ENCODE assay signal across 2 cellular contexts in the genomic region with DNA sequence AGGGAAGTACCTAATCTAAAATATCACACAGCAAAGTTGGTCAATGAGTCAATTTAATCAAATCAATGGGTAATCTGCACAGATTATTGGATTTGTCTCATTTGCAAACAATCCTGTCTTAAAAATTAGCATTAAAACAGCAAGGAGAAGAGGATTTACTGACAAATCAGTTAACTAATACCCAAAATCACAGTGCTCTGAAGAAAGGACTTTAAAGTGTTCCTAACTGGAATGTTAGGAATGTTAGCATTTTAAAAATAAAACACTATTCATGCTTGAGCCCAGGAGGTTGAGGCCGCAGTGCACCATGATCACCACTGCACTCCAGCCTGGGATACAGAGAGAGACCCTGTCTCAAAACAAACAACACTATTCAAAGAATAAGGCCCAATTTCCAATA.
TF ChIP-seq lines count a peak whose summit lies in the region.

No MANE protein-coding gene starts in this region.

TF ChIP-seq in SK-N-SH treated with all-trans-retinoic acid at 6 μM for 48 hours, 23 proteins besides CTCF, POLR2A, EP300 and RAD21 (continued from another document):
- no peak for TF ChIP-seq PPARA (CRISPR knock-in tag; IDR thresholded peaks at IDR 0.05; ENCODE audit: borderline replicate concordance)
- no peak for TF ChIP-seq ESRRG (CRISPR knock-in tag; IDR thresholded peaks at IDR 0.05)
- no peak for TF ChIP-seq OSR1 (CRISPR knock-in tag; IDR thresholded peaks at IDR 0.05)
- TF ChIP-seq GLIS3 (CRISPR knock-in tag; IDR thresholded peaks at IDR 0.05), result no peak
- TF ChIP-seq, protein P1, sequence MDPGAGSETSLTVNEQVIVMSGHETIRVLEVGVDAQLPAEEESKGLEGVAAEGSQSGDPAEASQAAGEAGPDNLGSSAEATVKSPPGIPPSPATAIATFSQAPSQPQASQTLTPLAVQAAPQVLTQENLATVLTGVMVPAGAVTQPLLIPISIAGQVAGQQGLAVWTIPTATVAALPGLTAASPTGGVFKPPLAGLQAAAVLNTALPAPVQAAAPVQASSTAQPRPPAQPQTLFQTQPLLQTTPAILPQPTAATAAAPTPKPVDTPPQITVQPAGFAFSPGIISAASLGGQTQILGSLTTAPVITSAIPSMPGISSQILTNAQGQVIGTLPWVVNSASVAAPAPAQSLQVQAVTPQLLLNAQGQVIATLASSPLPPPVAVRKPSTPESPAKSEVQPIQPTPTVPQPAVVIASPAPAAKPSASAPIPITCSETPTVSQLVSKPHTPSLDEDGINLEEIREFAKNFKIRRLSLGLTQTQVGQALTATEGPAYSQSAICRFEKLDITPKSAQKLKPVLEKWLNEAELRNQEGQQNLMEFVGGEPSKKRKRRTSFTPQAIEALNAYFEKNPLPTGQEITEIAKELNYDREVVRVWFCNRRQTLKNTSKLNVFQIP (CRISPR knock-in tag; IDR thresholded peaks at IDR 0.05; ENCODE audit: borderline replicate concordance, low read depth), result no peak
- TF ChIP-seq, protein P2, sequence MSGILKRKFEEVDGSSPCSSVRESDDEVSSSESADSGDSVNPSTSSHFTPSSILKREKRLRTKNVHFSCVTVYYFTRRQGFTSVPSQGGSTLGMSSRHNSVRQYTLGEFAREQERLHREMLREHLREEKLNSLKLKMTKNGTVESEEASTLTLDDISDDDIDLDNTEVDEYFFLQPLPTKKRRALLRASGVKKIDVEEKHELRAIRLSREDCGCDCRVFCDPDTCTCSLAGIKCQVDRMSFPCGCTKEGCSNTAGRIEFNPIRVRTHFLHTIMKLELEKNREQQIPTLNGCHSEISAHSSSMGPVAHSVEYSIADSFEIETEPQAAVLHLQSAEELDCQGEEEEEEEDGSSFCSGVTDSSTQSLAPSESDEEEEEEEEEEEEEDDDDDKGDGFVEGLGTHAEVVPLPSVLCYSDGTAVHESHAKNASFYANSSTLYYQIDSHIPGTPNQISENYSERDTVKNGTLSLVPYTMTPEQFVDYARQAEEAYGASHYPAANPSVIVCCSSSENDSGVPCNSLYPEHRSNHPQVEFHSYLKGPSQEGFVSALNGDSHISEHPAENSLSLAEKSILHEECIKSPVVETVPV (CRISPR knock-in tag; IDR thresholded peaks at IDR 0.05), result no peak
- TF ChIP-seq RARB (CRISPR knock-in tag; IDR thresholded peaks at IDR 0.05), result no peak
- no peak for TF ChIP-seq ISL1 (CRISPR knock-in tag; IDR thresholded peaks at IDR 0.05)
- no peak for TF ChIP-seq ZNF8 (CRISPR knock-in tag; IDR thresholded peaks at IDR 0.05)
- TF ChIP-seq CSDC2 (CRISPR knock-in tag; IDR thresholded peaks at IDR 0.05), result no peak

TF ChIP-seq in SK-N-SH, 30 proteins besides CTCF, POLR2A, EP300 and RAD21 (continued from another document):
- TF ChIP-seq MEF2A (IDR thresholded peaks at IDR 0.05; ENCODE audit: borderline replicate concordance, low read depth), result no peak
- TF ChIP-seq, protein P3, sequence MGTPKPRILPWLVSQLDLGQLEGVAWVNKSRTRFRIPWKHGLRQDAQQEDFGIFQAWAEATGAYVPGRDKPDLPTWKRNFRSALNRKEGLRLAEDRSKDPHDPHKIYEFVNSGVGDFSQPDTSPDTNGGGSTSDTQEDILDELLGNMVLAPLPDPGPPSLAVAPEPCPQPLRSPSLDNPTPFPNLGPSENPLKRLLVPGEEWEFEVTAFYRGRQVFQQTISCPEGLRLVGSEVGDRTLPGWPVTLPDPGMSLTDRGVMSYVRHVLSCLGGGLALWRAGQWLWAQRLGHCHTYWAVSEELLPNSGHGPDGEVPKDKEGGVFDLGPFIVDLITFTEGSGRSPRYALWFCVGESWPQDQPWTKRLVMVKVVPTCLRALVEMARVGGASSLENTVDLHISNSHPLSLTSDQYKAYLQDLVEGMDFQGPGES (IDR thresholded peaks at IDR 0.05; ENCODE audit: low read depth, low read length), result no peak
- no peak for TF ChIP-seq MXI1 (IDR thresholded peaks at IDR 0.05; ENCODE audit: low read depth, low read length)
- no peak for TF ChIP-seq FOXM1 (IDR thresholded peaks at IDR 0.05; ENCODE audit: low read depth)
- TF ChIP-seq CHD2 (IDR thresholded peaks at IDR 0.05; ENCODE audit: low read length, partially characterized antibody), result no peak
- no peak for TF ChIP-seq ELF1 (IDR thresholded peaks at IDR 0.05)
- no peak for TF ChIP-seq EZH2phosphoT487 (IDR thresholded peaks at IDR 0.05; ENCODE audit: borderline replicate concordance, low read depth)
- TF ChIP-seq, protein P4, sequence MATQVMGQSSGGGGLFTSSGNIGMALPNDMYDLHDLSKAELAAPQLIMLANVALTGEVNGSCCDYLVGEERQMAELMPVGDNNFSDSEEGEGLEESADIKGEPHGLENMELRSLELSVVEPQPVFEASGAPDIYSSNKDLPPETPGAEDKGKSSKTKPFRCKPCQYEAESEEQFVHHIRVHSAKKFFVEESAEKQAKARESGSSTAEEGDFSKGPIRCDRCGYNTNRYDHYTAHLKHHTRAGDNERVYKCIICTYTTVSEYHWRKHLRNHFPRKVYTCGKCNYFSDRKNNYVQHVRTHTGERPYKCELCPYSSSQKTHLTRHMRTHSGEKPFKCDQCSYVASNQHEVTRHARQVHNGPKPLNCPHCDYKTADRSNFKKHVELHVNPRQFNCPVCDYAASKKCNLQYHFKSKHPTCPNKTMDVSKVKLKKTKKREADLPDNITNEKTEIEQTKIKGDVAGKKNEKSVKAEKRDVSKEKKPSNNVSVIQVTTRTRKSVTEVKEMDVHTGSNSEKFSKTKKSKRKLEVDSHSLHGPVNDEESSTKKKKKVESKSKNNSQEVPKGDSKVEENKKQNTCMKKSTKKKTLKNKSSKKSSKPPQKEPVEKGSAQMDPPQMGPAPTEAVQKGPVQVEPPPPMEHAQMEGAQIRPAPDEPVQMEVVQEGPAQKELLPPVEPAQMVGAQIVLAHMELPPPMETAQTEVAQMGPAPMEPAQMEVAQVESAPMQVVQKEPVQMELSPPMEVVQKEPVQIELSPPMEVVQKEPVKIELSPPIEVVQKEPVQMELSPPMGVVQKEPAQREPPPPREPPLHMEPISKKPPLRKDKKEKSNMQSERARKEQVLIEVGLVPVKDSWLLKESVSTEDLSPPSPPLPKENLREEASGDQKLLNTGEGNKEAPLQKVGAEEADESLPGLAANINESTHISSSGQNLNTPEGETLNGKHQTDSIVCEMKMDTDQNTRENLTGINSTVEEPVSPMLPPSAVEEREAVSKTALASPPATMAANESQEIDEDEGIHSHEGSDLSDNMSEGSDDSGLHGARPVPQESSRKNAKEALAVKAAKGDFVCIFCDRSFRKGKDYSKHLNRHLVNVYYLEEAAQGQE (IDR thresholded peaks at IDR 0.05; ENCODE audit: low read depth, low read length), result no peak
- TF ChIP-seq RXRA (IDR thresholded peaks at IDR 0.05; ENCODE audit: borderline replicate concordance, low read depth), result no peak
- TF ChIP-seq, protein P5, sequence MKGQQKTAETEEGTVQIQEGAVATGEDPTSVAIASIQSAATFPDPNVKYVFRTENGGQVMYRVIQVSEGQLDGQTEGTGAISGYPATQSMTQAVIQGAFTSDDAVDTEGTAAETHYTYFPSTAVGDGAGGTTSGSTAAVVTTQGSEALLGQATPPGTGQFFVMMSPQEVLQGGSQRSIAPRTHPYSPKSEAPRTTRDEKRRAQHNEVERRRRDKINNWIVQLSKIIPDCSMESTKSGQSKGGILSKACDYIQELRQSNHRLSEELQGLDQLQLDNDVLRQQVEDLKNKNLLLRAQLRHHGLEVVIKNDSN (IDR thresholded peaks at IDR 0.05; ENCODE audit: borderline replicate concordance, low read depth), result no peak
- no peak for TF ChIP-seq JUND (IDR thresholded peaks at IDR 0.05)
- no peak for TF ChIP-seq TCF12 (IDR thresholded peaks at IDR 0.05)
- no peak for TF ChIP-seq SIN3A (IDR thresholded peaks at IDR 0.05; ENCODE audit: borderline replicate concordance, low read depth, low read length)
- no peak for TF ChIP-seq FOSL2 (IDR thresholded peaks at IDR 0.05; ENCODE audit: borderline replicate concordance, low read depth)
- no peak for TF ChIP-seq TAF1 (IDR thresholded peaks at IDR 0.05; ENCODE audit: borderline replicate concordance, low read depth, low read length)
- TF ChIP-seq NFIC (IDR thresholded peaks at IDR 0.05; ENCODE audit: borderline replicate concordance), result no peak
TF ChIP-seq in SK-N-SH: peak in this region for 0.
